Comparison of ENCODE assay signal across 8 cellular contexts in the genomic region with DNA sequence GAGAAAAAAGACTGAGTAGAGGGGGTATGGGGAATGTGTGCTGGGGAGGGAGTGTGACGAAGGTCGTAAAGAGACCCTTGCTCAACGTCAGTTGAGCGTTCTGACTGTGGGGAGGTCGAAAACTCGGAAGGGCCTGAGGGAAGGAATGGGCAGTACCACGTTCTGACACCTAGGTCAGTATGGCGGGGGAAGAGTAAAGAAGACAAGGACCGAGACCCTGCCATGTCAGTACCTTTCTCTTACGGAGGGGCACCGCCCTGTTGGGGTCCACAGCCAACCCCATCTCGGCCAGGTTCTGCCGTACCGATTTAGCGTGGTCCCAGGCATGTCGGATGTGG. TPM values are rescaled to one million over a fixed set of nuclear protein-coding genes. Genes with fewer than 3 reads are reported as not detected.
A peak's percentile ranks its signal among the peaks of the same experiment; 100 is the strongest.
DNase-seq lines count a peak whose midpoint lies in the region; ATAC-seq, FAIRE-seq and TF ChIP-seq lines count a peak whose summit lies in the region.

No MANE protein-coding gene starts in this region.

- TSS peak; percentile 66 for BruUV-seq in GM12878 (replicated peaks; lab: Mats Ljungman, UMichigan)

- H4K20me1 ChIP-seq in DND-41 (ENCODE audit: insufficient read depth, low read length) (peaks cover 41% of the 10 kb centered on the region), GM12878 (ENCODE audit: control insufficient read depth, insufficient read depth) (peaks cover 3% of the 10 kb centered on the region; the same call in 1 of the 2 replicates)

- WGBS in GM12878 (ENCODE audit: insufficient coverage, insufficient replicate concordance, low lambda C conversion rate, missing lambda C conversion rate): 1% methylated on average over 16 of the region's 16 CpGs
- WGBS in liver: under 1% methylated on average over 16 of the region's 16 CpGs

- H3K27me3 Mint-ChIP-seq in type B pancreatic cell: no peaks in the 10 kb centered on the region

- intact Hi-C loops in GM12878 (cut with micrococcal nuclease; ENCODE audit: unreplicated experiment): loop anchor here (1.0 to 10.0 kb wide), 5 partner anchors 23 to 151 kb away; partner anchors contain the start of genes ARL10, FAF2, KIAA1191 and RNF44
- intact Hi-C loops in posterior vena cava (cut with DNase I): no loop called here

- TF ChIP-seq POLR2A in GM12878 (IDR thresholded peaks at IDR 0.05; ENCODE audit: low read depth, low read length): no peak

- FAIRE-seq in GM12878 (lab: Jason Lieb, UNC): peak; percentile 13

- H3K9me3 ChIP-seq in DND-41 (ENCODE audit: insufficient read depth, low read length, severe bottlenecking) (no peaks in the 10 kb centered on the region), GM12878 (replicated peaks; ENCODE audit: control insufficient read depth, insufficient read depth, low read length) (no peaks in the 10 kb centered on the region), liver (ENCODE audit: control insufficient read depth in 4 of 4, low read length in 3 of 4) (no peaks in the 10 kb centered on the region)

- in situ Hi-C loops in GM12878 (cut with MboI) (no loop called here), G401 (cut with HindIII; ENCODE audit: low sequenced_read_pairs) (no loop called here)

- H3K27me3 ChIP-seq in DND-41 (ENCODE audit: insufficient read depth, low read length, poor library complexity): no peaks in the 10 kb centered on the region
- no peaks in the 10 kb centered on the region for H3K27me3 ChIP-seq in GM12878 (replicated peaks in 1 of 2; ENCODE audit: control insufficient read depth in 2 of 2, insufficient read depth in 2 of 2, low read length in 1 of 2)
- H3K27me3 ChIP-seq in liver (ENCODE audit: control insufficient read depth in 4 of 4, insufficient read depth in 4 of 4, low read length in 3 of 4): no peaks in the 10 kb centered on the region

- CTCF ChIA-PET in GM12878 (lab: Yijun Ruan, JAX): interaction anchor here (1.1 to 1.8 kb wide), 2 partner anchors 26 to 60 kb away, joined by 4 to 8 read pairs; partner anchors contain the start of gene FAF2

- TF ChIP-seq EP300 in GM12878 (IDR thresholded peaks at IDR 0.05; ENCODE audit: borderline replicate concordance in 1 of 2, control insufficient read depth in 1 of 2, low read depth in 2 of 2, low read length in 2 of 2): no peak

- H3K27ac Mint-ChIP-seq in type B pancreatic cell: peak overlapping the region; percentile 100

- peaks cover 15% of the 10 kb centered on the region for H3K36me3 Mint-ChIP-seq in type B pancreatic cell

- TF ChIP-seq CTCF in DND-41 (IDR thresholded peaks at IDR 0.05; ENCODE audit: borderline replicate concordance, extremely low read depth, low read length, poor library complexity, severe bottlenecking) (no peak), GM12878 (IDR thresholded peaks at IDR 0.05 in 2 of 3, conservative IDR thresholded peaks at IDR 0.05 in 1 of 3; ENCODE audit: control insufficient read depth in 2 of 3, extremely low read depth in 1 of 3, insufficient read depth in 1 of 3, low read depth in 3 of 3, low read length in 3 of 3) (no peak), liver (IDR thresholded peaks at IDR 0.05; ENCODE audit: low read depth, low read length, missing input control) (no peak), type B pancreatic cell (conservative IDR thresholded peaks at IDR 0.05) (no peak)

- peak overlapping the region; percentile 99 for H3K27ac ChIP-seq in DND-41 (ENCODE audit: low read length)
- peak overlapping the region; percentile 97 for H3K27ac ChIP-seq in GM12878 (ENCODE audit: control insufficient read depth, insufficient read depth)
- peak overlapping the region; percentile 8 to 90 for H3K27ac ChIP-seq in liver (ENCODE audit: low read depth in 1 of 2, low read length in 2 of 2)

- SMC1A ChIA-PET in GM12878 (lab: Charles Lee; ENCODE audit: uncharacterized antibody, unreplicated experiment): interaction anchor here (0.7 to 2.0 kb wide), 4 partner anchors 25 to 69 kb away, joined by 3 to 7 read pairs (median 3); partner anchors contain the start of gene KIAA1191

- peak overlapping the region; percentile 92 for H2AFZ ChIP-seq in DND-41 (ENCODE audit: low read depth, low read length)
- peak overlapping the region; percentile 95 for H2AFZ ChIP-seq in GM12878 (ENCODE audit: control insufficient read depth, low read depth, low read length)

- H3K4me1 Mint-ChIP-seq in type B pancreatic cell (ENCODE audit: unreplicated experiment): peaks cover 11% of the 10 kb centered on the region

- H3K36me3 ChIP-seq in DND-41 (ENCODE audit: insufficient read depth, low read length): peaks cover 74% of the 10 kb centered on the region
- H3K36me3 ChIP-seq in GM12878 (ENCODE audit: control insufficient read depth in 2 of 2, insufficient read depth in 2 of 2, low read length in 1 of 2): peaks cover 21 to 25% of the 10 kb centered on the region in 2 experiments
- H3K36me3 ChIP-seq in liver (ENCODE audit: control insufficient read depth in 4 of 4, insufficient read depth in 3 of 4, low read depth in 1 of 4, low read length in 3 of 4): peaks cover 4 to 38% (median 19%) of the 10 kb centered on the region in 4 donors

- no peaks in the 10 kb centered on the region for H3K9me3 Mint-ChIP-seq in type B pancreatic cell

- peak overlapping the region; percentile 100 for H3K4me3 Mint-ChIP-seq in type B pancreatic cell

- POLR2A ChIA-PET in GM12878 (lab: Charles Lee): interaction anchor here (0.5 to 1.6 kb wide), 8 partner anchors 8 to 1747 kb away, joined by 3 to 9 read pairs (median 4); partner anchors contain the start of gene KIAA1191

- TF ChIP-seq RAD21 in GM12878 (IDR thresholded peaks at IDR 0.05; ENCODE audit: insufficient read depth, low read depth, low read length) (no peak), liver (IDR thresholded peaks at IDR 0.05) (no peak)

- H3K79me2 ChIP-seq in DND-41 (ENCODE audit: insufficient read depth, low read length) (peaks cover 57% of the 10 kb centered on the region), GM12878 (ENCODE audit: control insufficient read depth, insufficient read depth, low read length) (peaks cover 50% of the 10 kb centered on the region)

- H3K4me2 ChIP-seq in DND-41 (ENCODE audit: insufficient read depth, low read length) (peak overlapping the region; percentile 92), GM12878 (ENCODE audit: control insufficient read depth, insufficient read depth) (peak overlapping the region; percentile 72)

- H3K4me3 ChIP-seq in DND-41 (ENCODE audit: low read depth in 1 of 2, low read length in 2 of 2) (peak overlapping the region; percentile 95 to 97), GM12878 (peak overlapping the region; percentile 90), liver (ENCODE audit: low read depth in 1 of 3, low read length in 3 of 3) (peak overlapping the region; percentile 73 to 100 (median 79))

- H3K9ac ChIP-seq in DND-41 (ENCODE audit: low read depth, low read length): peak overlapping the region; percentile 84
- peak overlapping the region; percentile 87 for H3K9ac ChIP-seq in GM12878 (ENCODE audit: control insufficient read depth, insufficient read depth, low read length)
- H3K9ac ChIP-seq in liver (ENCODE audit: low read depth in 1 of 2, low read length in 2 of 2): peak overlapping the region; percentile 67 to 84

- DNase-seq in DND-41 (peak; percentile 32), LHCN-M2 (ENCODE audit: low read depth) (peak; percentile 41), GM12878 (ENCODE audit: low read depth, low spot score) (no peak), type B pancreatic cell (ENCODE audit: extremely low spot score, unreplicated experiment) (no peak), posterior vena cava (ENCODE audit: low spot score) (no peak), KG1 (lab: John Stamatoyannopoulos, UW) (no peak), G401 (ENCODE audit: low spot score) (no peak)

- RAD21 ChIA-PET in GM12878 (lab: Charles Lee; ENCODE audit: unreplicated experiment): interaction anchor here (1.5 kb wide), 1 partner anchor 26 kb away, joined by 5 read pairs; the partner anchor contains the start of gene KIAA1191

- ATAC-seq in DND-41 (ENCODE audit: insufficient read depth, low read depth) (no peak), GM12878 (peak; percentile 12)

- peaks cover 33% of the 10 kb centered on the region for H3K4me1 ChIP-seq in DND-41 (ENCODE audit: insufficient read depth, low read length)
- peaks cover 11% of the 10 kb centered on the region for H3K4me1 ChIP-seq in GM12878 (ENCODE audit: control insufficient read depth, insufficient read depth, low read length)
- H3K4me1 ChIP-seq in liver (ENCODE audit: control insufficient read depth in 4 of 4, insufficient read depth in 4 of 4, low read length in 3 of 4): peaks cover 5 to 26% (median 16%) of the 10 kb centered on the region in 4 donors

RNA-seq across cellular contexts. Expression of gene NOP16, which starts 0.4 kb away (rescaled TPM):
- 21.7 and 28.1 TPM in 2 replicates for total RNA-seq in LHCN-M2 (2014; rRNA removed)
- polyA plus RNA-seq in LHCN-M2 (2012): 44.6 TPM
- total RNA-seq in GM12878 (2013; cell fraction: nucleolus; rRNA removed): 65.7 and 66.1 TPM in 2 replicates
- total RNA-seq in GM12878 (2014; rRNA removed): 50.3 and 52.3 TPM in 2 replicates
- 84.2 and 98.1 TPM in 2 replicates for total RNA-seq in GM12878 (2014; rRNA removed; fragmentation: Illumina TruSeq; extraction: Trizol)
- total RNA-seq in GM12878 (2021): 89.2 and 90.8 TPM in 2 replicates
- 50.5 TPM for polyA plus RNA-seq in GM12878 (2011; ENCODE audit: low read depth)
- 68.8 and 93.8 TPM in 2 replicates for polyA plus RNA-seq in GM12878 (2011; rRNA removed)
- 87.9 and 103 TPM in 2 replicates for polyA plus RNA-seq in GM12878 (2011; cell fraction: cytosol; rRNA removed)
- polyA plus RNA-seq in GM12878 (2011; cell fraction: nucleus; rRNA removed): 86.0 and 103 TPM in 2 replicates
- 49.5 and 61.0 TPM in 2 replicates for polyA plus RNA-seq in GM12878 (2012)
- polyA plus RNA-seq in GM12878 (2014; fragmentation: Illumina TruSeq; extraction: Trizol): 61.5 and 105 TPM in 2 replicates
- polyA plus RNA-seq in GM12878 (2014; fragmentation: Nextera tagmentation; extraction: Ambion mirVana): 100 to 1,000 TPM; 177 to 196 TPM
- polyA plus RNA-seq in GM12878 (2014; rRNA removed): 122 and 128 TPM in 2 replicates
- polyA plus RNA-seq in GM12878 (2016; fragmentation: Nextera tagmentation; extraction: Ambion mirVana): 100 to 1,000 TPM; 231 to 276 TPM
- 33.9 and 41.8 TPM in 2 replicates for polyA minus RNA-seq in GM12878 (2011; rRNA and poly(A)+ RNA removed)
- polyA minus RNA-seq in GM12878 (2011; cell fraction: cytosol; rRNA and poly(A)+ RNA removed): 20.8 and 23.2 TPM in 2 replicates
- polyA minus RNA-seq in GM12878 (2011; cell fraction: nucleus; rRNA and poly(A)+ RNA removed): 48.2 and 102 TPM in 2 replicates
- 10 to 100 TPM in 1 of 2 donors, 1 to 10 TPM in 1; 6.1 to 11.1 TPM for total RNA-seq in liver
- 10 to 100 TPM; 23.3 to 41.2 TPM for polyA plus RNA-seq in liver
- total RNA-seq in type B pancreatic cell (ENCODE audit: low replicate concordance): 42.5 and 44.7 TPM in 2 replicates
- total RNA-seq in posterior vena cava: 10 to 100 TPM; 17.5 to 18.1 TPM
- 44.4 and 47.9 TPM in 2 replicates for total RNA-seq in G401 (2014; rRNA removed; shearing (Covaris generic))

RNA-seq across cellular contexts. Expression of gene HIGD2A, which starts 0.6 kb away (rescaled TPM):
- 85.1 and 102 TPM in 2 replicates for total RNA-seq in LHCN-M2 (2014; rRNA removed)
- polyA plus RNA-seq in LHCN-M2 (2012): 208 TPM
- 16.4 and 16.5 TPM in 2 replicates for total RNA-seq in GM12878 (2013; cell fraction: nucleolus; rRNA removed)
- total RNA-seq in GM12878 (2014; rRNA removed): 314 and 348 TPM in 2 replicates
- total RNA-seq in GM12878 (2014; rRNA removed; fragmentation: Illumina TruSeq; extraction: Trizol): 153 and 159 TPM in 2 replicates
- 160 and 170 TPM in 2 replicates for total RNA-seq in GM12878 (2021)
- 108 TPM for polyA plus RNA-seq in GM12878 (2011; ENCODE audit: low read depth)
- 113 and 155 TPM in 2 replicates for polyA plus RNA-seq in GM12878 (2011; rRNA removed)
- polyA plus RNA-seq in GM12878 (2011; cell fraction: cytosol; rRNA removed): 357 and 366 TPM in 2 replicates
- polyA plus RNA-seq in GM12878 (2011; cell fraction: nucleus; rRNA removed): 108 and 121 TPM in 2 replicates
- 230 and 260 TPM in 2 replicates for polyA plus RNA-seq in GM12878 (2012)
- 61.4 and 152 TPM in 2 replicates for polyA plus RNA-seq in GM12878 (2014; fragmentation: Illumina TruSeq; extraction: Trizol)
- 100 to 1,000 TPM; 196 to 327 TPM for polyA plus RNA-seq in GM12878 (2014; fragmentation: Nextera tagmentation; extraction: Ambion mirVana)
- polyA plus RNA-seq in GM12878 (2014; rRNA removed): 343 and 345 TPM in 2 replicates
- 100 to 1,000 TPM; 191 to 218 TPM for polyA plus RNA-seq in GM12878 (2016; fragmentation: Nextera tagmentation; extraction: Ambion mirVana)
- polyA minus RNA-seq in GM12878 (2011; rRNA and poly(A)+ RNA removed): 56.8 and 166 TPM in 2 replicates
- 76.2 and 82.9 TPM in 2 replicates for polyA minus RNA-seq in GM12878 (2011; cell fraction: cytosol; rRNA and poly(A)+ RNA removed)
- polyA minus RNA-seq in GM12878 (2011; cell fraction: nucleus; rRNA and poly(A)+ RNA removed): 26.5 and 33.9 TPM in 2 replicates
- 10 to 100 TPM; 18.4 to 42.6 TPM for total RNA-seq in liver
- 100 to 1,000 TPM in 1 of 2 donors, 10 to 100 TPM in 1; 93.0 to 127 TPM for polyA plus RNA-seq in liver
- total RNA-seq in type B pancreatic cell (ENCODE audit: low replicate concordance): 88.3 and 118 TPM in 2 replicates
- total RNA-seq in posterior vena cava: 10 to 100 TPM; 66.9 to 90.4 TPM
- total RNA-seq in G401 (2014; rRNA removed; shearing (Covaris generic)): 119 and 175 TPM in 2 replicates

RNA-seq across cellular contexts. Expression of gene ARL10, which starts 22.7 kb away (rescaled TPM):
- total RNA-seq in LHCN-M2 (2014; rRNA removed): 9.3 and 12.6 TPM in 2 replicates
- polyA plus RNA-seq in LHCN-M2 (2012): 5.7 TPM
- total RNA-seq in GM12878 (2013; cell fraction: nucleolus; rRNA removed): 32.8 and 65.0 TPM in 2 replicates
- 3.4 and 3.6 TPM in 2 replicates for total RNA-seq in GM12878 (2014; rRNA removed)
- 1.7 and 1.8 TPM in 2 replicates for total RNA-seq in GM12878 (2014; rRNA removed; fragmentation: Illumina TruSeq; extraction: Trizol)
- 6.4 and 7.2 TPM in 2 replicates for total RNA-seq in GM12878 (2021)
- polyA plus RNA-seq in GM12878 (2011; ENCODE audit: low read depth): 7.5 TPM
- polyA plus RNA-seq in GM12878 (2011; rRNA removed): 3.2 and 4.0 TPM in 2 replicates
- polyA plus RNA-seq in GM12878 (2011; cell fraction: cytosol; rRNA removed): 2.3 and 3.0 TPM in 2 replicates
- polyA plus RNA-seq in GM12878 (2011; cell fraction: nucleus; rRNA removed): 6.8 and 7.8 TPM in 2 replicates
- polyA plus RNA-seq in GM12878 (2012): 3.7 and 6.9 TPM in 2 replicates
- polyA plus RNA-seq in GM12878 (2014; fragmentation: Illumina TruSeq; extraction: Trizol): 3.0 and 3.8 TPM in 2 replicates
- polyA plus RNA-seq in GM12878 (2014; fragmentation: Nextera tagmentation; extraction: Ambion mirVana): under 1 TPM; 0.44 to 0.69 TPM
- polyA plus RNA-seq in GM12878 (2014; rRNA removed): 4.6 and 5.4 TPM in 2 replicates
- polyA plus RNA-seq in GM12878 (2016; fragmentation: Nextera tagmentation; extraction: Ambion mirVana): 1 to 10 TPM; 1.0 to 1.3 TPM
- 3.6 and 4.6 TPM in 2 replicates for polyA minus RNA-seq in GM12878 (2011; rRNA and poly(A)+ RNA removed)
- 1.1 and 2.1 TPM in 2 replicates for polyA minus RNA-seq in GM12878 (2011; cell fraction: cytosol; rRNA and poly(A)+ RNA removed)
- 2.9 and 3.2 TPM in 2 replicates for polyA minus RNA-seq in GM12878 (2011; cell fraction: nucleus; rRNA and poly(A)+ RNA removed)
- total RNA-seq in liver: 1 to 10 TPM; 2.1 to 2.2 TPM
- polyA plus RNA-seq in liver: under 1 TPM; 0.35 to 0.93 TPM
- total RNA-seq in type B pancreatic cell (ENCODE audit: low replicate concordance): 12.4 and 23.4 TPM in 2 replicates
- total RNA-seq in posterior vena cava: 10 to 100 TPM; 12.4 to 15.2 TPM
- 0.03 TPM in 1 of 2 replicates, not detected in the other for total RNA-seq in G401 (2014; rRNA removed; shearing (Covaris generic))

RNA-seq across cellular contexts. Expression of gene KIAA1191, which starts 26.4 kb away (rescaled TPM):
- total RNA-seq in LHCN-M2 (2014; rRNA removed) (110 and 118 TPM in 2 replicates), GM12878 (2014; rRNA removed) (38.6 and 41.0 TPM in 2 replicates), GM12878 (2014; rRNA removed; fragmentation: Illumina TruSeq; extraction: Trizol) (26.3 and 27.9 TPM in 2 replicates), GM12878 (2021) (35.6 and 35.7 TPM in 2 replicates), liver (10 to 100 TPM; 31.1 to 31.8 TPM), type B pancreatic cell (ENCODE audit: low replicate concordance) (82.0 and 88.0 TPM in 2 replicates), posterior vena cava (10 to 100 TPM; 80.9 to 90.2 TPM)
- 89.5 TPM for polyA plus RNA-seq in LHCN-M2 (2012)
- total RNA-seq in GM12878 (2013; cell fraction: nucleolus; rRNA removed): 74.8 and 88.5 TPM in 2 replicates
- 23.0 TPM for polyA plus RNA-seq in GM12878 (2011; ENCODE audit: low read depth)
- polyA plus RNA-seq in GM12878 (2011; rRNA removed) (42.1 and 58.2 TPM in 2 replicates), GM12878 (2014; fragmentation: Illumina TruSeq; extraction: Trizol) (45.5 and 47.1 TPM in 2 replicates), GM12878 (2014; fragmentation: Nextera tagmentation; extraction: Ambion mirVana) (10 to 100 TPM; 14.9 to 16.3 TPM), GM12878 (2014; rRNA removed) (36.3 and 37.8 TPM in 2 replicates), GM12878 (2016; fragmentation: Nextera tagmentation; extraction: Ambion mirVana) (10 to 100 TPM; 19.4 to 20.5 TPM), liver (10 to 100 TPM; 25.7 to 37.2 TPM)
- 64.5 and 65.9 TPM in 2 replicates for polyA plus RNA-seq in GM12878 (2011; cell fraction: cytosol; rRNA removed)
- polyA plus RNA-seq in GM12878 (2011; cell fraction: nucleus; rRNA removed): 43.9 and 48.9 TPM in 2 replicates
- 35.0 and 36.3 TPM in 2 replicates for polyA plus RNA-seq in GM12878 (2012)
- 56.7 and 67.2 TPM in 2 replicates for polyA minus RNA-seq in GM12878 (2011; rRNA and poly(A)+ RNA removed)
- 16.2 and 20.9 TPM in 2 replicates for polyA minus RNA-seq in GM12878 (2011; cell fraction: cytosol; rRNA and poly(A)+ RNA removed)
- polyA minus RNA-seq in GM12878 (2011; cell fraction: nucleus; rRNA and poly(A)+ RNA removed): 43.3 and 58.6 TPM in 2 replicates
- total RNA-seq in G401 (2014; rRNA removed; shearing (Covaris generic)): 112 and 117 TPM in 2 replicates

RNA-seq across cellular contexts. Expression of gene CLTB, which starts 28.4 kb away (rescaled TPM):
- 138 and 149 TPM in 2 replicates for total RNA-seq in LHCN-M2 (2014; rRNA removed)
- polyA plus RNA-seq in LHCN-M2 (2012): 235 TPM
- total RNA-seq in GM12878 (2013; cell fraction: nucleolus; rRNA removed): 8.3 and 9.2 TPM in 2 replicates
- 48.0 and 52.8 TPM in 2 replicates for total RNA-seq in GM12878 (2014; rRNA removed)
- 21.1 and 22.4 TPM in 2 replicates for total RNA-seq in GM12878 (2014; rRNA removed; fragmentation: Illumina TruSeq; extraction: Trizol)
- total RNA-seq in GM12878 (2021): 46.5 and 51.0 TPM in 2 replicates
- 11.4 TPM for polyA plus RNA-seq in GM12878 (2011; ENCODE audit: low read depth)
- polyA plus RNA-seq in GM12878 (2011; rRNA removed): 19.0 and 28.7 TPM in 2 replicates
- polyA plus RNA-seq in GM12878 (2011; cell fraction: cytosol; rRNA removed): 34.6 and 53.1 TPM in 2 replicates
- 37.9 and 40.0 TPM in 2 replicates for polyA plus RNA-seq in GM12878 (2011; cell fraction: nucleus; rRNA removed)
- 20.3 and 25.4 TPM in 2 replicates for polyA plus RNA-seq in GM12878 (2012)
- 4.5 and 18.4 TPM in 2 replicates for polyA plus RNA-seq in GM12878 (2014; fragmentation: Illumina TruSeq; extraction: Trizol)
- 1 to 10 TPM; 1.6 to 4.4 TPM for polyA plus RNA-seq in GM12878 (2014; fragmentation: Nextera tagmentation; extraction: Ambion mirVana)
- polyA plus RNA-seq in GM12878 (2014; rRNA removed): 51.5 and 52.7 TPM in 2 replicates
- polyA plus RNA-seq in GM12878 (2016; fragmentation: Nextera tagmentation; extraction: Ambion mirVana): 10 to 100 TPM; 45.1 to 50.2 TPM
- polyA minus RNA-seq in GM12878 (2011; rRNA and poly(A)+ RNA removed): 11.5 and 20.6 TPM in 2 replicates
- polyA minus RNA-seq in GM12878 (2011; cell fraction: cytosol; rRNA and poly(A)+ RNA removed): 12.3 and 13.3 TPM in 2 replicates
- polyA minus RNA-seq in GM12878 (2011; cell fraction: nucleus; rRNA and poly(A)+ RNA removed): 4.8 and 10.5 TPM in 2 replicates
- 10 to 100 TPM; 14.2 to 30.9 TPM for total RNA-seq in liver
- polyA plus RNA-seq in liver: 10 to 100 TPM; 46.2 to 49.4 TPM
- 38.1 and 71.3 TPM in 2 replicates for total RNA-seq in type B pancreatic cell (ENCODE audit: low replicate concordance)
- 100 to 1,000 TPM; 147 to 179 TPM for total RNA-seq in posterior vena cava
- 163 and 179 TPM in 2 replicates for total RNA-seq in G401 (2014; rRNA removed; shearing (Covaris generic))

Comparison
In these comparisons a context has a peak if more than half of its experiments do, and no peak if none do; other contexts are left out.
1. DNase-seq: peak in DND-41 (single experiment) and LHCN-M2 (single experiment); none in GM12878 (single experiment), type B pancreatic cell (single experiment), posterior vena cava (single experiment), KG1 (single experiment) and G401 (single experiment).
2. H3K27ac ChIP-seq: peak in every context shown above with its lines; median percentile 99 in DND-41; 97 in GM12878; 49 in liver.
3. Peak in every context shown above with its lines, with median percentiles within 50 percentile points of each other: H3K4me3 ChIP-seq and H3K9ac ChIP-seq.